23 cellular contexts compared by ENCODE assay signal in the genomic region with DNA sequence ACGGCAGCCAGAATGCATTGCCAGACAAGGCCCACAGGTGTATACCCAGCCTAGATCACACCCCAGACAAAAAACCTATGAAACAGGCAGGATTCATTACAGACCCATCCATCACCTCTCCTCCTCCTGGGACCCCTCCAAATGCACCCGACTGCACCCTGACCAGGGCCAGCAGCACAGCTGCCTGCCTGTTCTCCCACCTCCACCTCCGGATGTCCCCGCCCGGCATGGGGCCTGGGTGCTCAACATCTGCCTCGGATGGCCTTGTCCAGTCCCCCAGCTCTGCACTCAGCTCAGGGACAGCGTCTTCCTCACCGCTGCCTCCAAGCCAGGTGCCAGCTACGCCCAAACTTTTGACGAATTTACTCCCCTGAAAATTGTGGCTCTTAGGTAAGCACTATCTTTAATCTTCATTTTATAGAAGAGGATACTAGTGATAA.
"Had no signal": no experiment of that assay in that cellular context is flagged by ENCODE, and none has a peak within 500 bp of the region (broad histone marks: within the 10 kb centered on the region; RNA-seq: fewer than 3 reads in every experiment).

No MANE protein-coding gene starts in this region.

- H3K4me3 ChIP-seq: body of pancreas, dorsolateral prefrontal cortex, prostate gland, right atrium auricular region, tibial artery, vagina had no signal

- H3K4me3 Mint-ChIP-seq: activated B cell treated with CpG ODN at 0.5 μM for 24 hours; activated CD8-positive, alpha-beta T cell treated with anti-CD3 and anti-CD28 coated beads for 36 hours; activated naive CD8-positive, alpha-beta T cell; activated T-cell treated with anti-CD3 and anti-CD28 coated beads, Interleukin-2, amount 50 U/mL, for 4 hours; endodermal cell; nephron progenitor cell had no signal

- H3K36me3 ChIP-seq: prostate gland, right atrium auricular region, tibial artery, vagina had no signal

- H3K9me3 ChIP-seq: body of pancreas, prostate gland, right atrium auricular region, SK-N-SH, tibial artery, vagina had no signal

- H3K27ac ChIP-seq: body of pancreas, dorsolateral prefrontal cortex, epithelial cell of prostate, foreskin keratinocyte, prostate gland, right atrium auricular region, tibial artery, vagina had no signal

- ATAC-seq: activated CD8-positive, alpha-beta T cell treated with anti-CD3 and anti-CD28 coated beads for 36 hours; activated T-cell treated with anti-CD3 and anti-CD28 coated beads, Interleukin-2, amount 50 U/mL, for 4 hours; body of pancreas; foreskin keratinocyte; left lobe of liver had no signal

- H3K27me3 Mint-ChIP-seq: activated CD8-positive, alpha-beta T cell treated with anti-CD3 and anti-CD28 coated beads for 36 hours; activated naive CD8-positive, alpha-beta T cell had no signal

- H3K4me1 ChIP-seq: body of pancreas, foreskin keratinocyte, prostate gland, right atrium auricular region, tibial artery, vagina had no signal

- DNase-seq: activated B cell treated with CpG ODN at 0.5 μM for 24 hours; activated CD4-positive, alpha-beta T cell treated with anti-CD3 and anti-CD28 coated beads for 48 hours; activated CD8-positive, alpha-beta T cell treated with anti-CD3 and anti-CD28 coated beads for 36 hours; activated T-cell treated with anti-CD3 and anti-CD28 coated beads, Interleukin-2, amount 50 U/mL, for 4 hours; amygdala; endodermal cell; foreskin keratinocyte; glutamatergic neuron; hippocampal formation; islet precursor cell; nephron progenitor cell; SK-N-SH; small intestine; stimulated activated naive CD4-positive, alpha-beta T cell; tibial artery had no signal

- H3K9me3 Mint-ChIP-seq: activated B cell treated with CpG ODN at 0.5 μM for 24 hours; activated CD8-positive, alpha-beta T cell treated with anti-CD3 and anti-CD28 coated beads for 36 hours; activated T-cell treated with anti-CD3 and anti-CD28 coated beads, Interleukin-2, amount 50 U/mL, for 4 hours; endodermal cell had no signal

- H3K36me3 Mint-ChIP-seq: activated naive CD8-positive, alpha-beta T cell had no signal

- H3K27ac Mint-ChIP-seq: activated B cell treated with CpG ODN at 0.5 μM for 24 hours; activated CD8-positive, alpha-beta T cell treated with anti-CD3 and anti-CD28 coated beads for 36 hours; activated naive CD8-positive, alpha-beta T cell; endodermal cell; nephron progenitor cell had no signal

- H3K27me3 ChIP-seq: body of pancreas, dorsolateral prefrontal cortex, foreskin keratinocyte, right atrium auricular region, vagina had no signal

- H3K4me1 Mint-ChIP-seq: endodermal cell had no signal
